In genomic region chr1:231177226-231177625, GRCh38 we compare ENCODE assay signal across 23 cellular contexts. TPM values are rescaled to one million over a fixed set of nuclear protein-coding genes. Genes with fewer than 3 reads are reported as not detected.
DNase-seq lines count a peak whose midpoint lies in the region; TF ChIP-seq lines count a peak whose summit lies in the region.
"Had no signal": no experiment of that assay in that cellular context is flagged by ENCODE, and none has a peak within 500 bp of the region (broad histone marks: within the 10 kb centered on the region; RNA-seq: fewer than 3 reads in every experiment).

No MANE protein-coding gene starts in this region.

- peak overlapping the region; percentile 51 for H3K4me2 ChIP-seq in neural progenitor cell
- H3K4me2 ChIP-seq: A549; BLaER1 treated with 17β-estradiol and CSF1 and Interleukin-3, amounts not matched to agents 10 nM and 100 nM had no signal

- H3K79me2 ChIP-seq in neural progenitor cell (ENCODE audit: low read depth) = no peaks in the 10 kb centered on the region

- peaks cover 3% of the 10 kb centered on the region for H3K27me3 Mint-ChIP-seq in neural progenitor cell (ENCODE audit: insufficient read depth, low read depth)

- H3K36me3 Mint-ChIP-seq in neural progenitor cell = no peaks in the 10 kb centered on the region
- H3K36me3 Mint-ChIP-seq: CD8-positive, alpha-beta T cell had no signal

- H3K9ac ChIP-seq in neural progenitor cell = no peak overlapping the region
- H3K9ac ChIP-seq: BLaER1 treated with 17β-estradiol and CSF1 and Interleukin-3, amounts not matched to agents 10 nM and 100 nM had no signal

- H3K4me3 Mint-ChIP-seq in neural progenitor cell = no peak overlapping the region
- H3K4me3 Mint-ChIP-seq: B cell; CD4-positive, alpha-beta T cell; CD8-positive, alpha-beta T cell had no signal

- H3K36me3 ChIP-seq in neural progenitor cell = no peaks in the 10 kb centered on the region
- H3K36me3 ChIP-seq: BLaER1 treated with 17β-estradiol and CSF1 and Interleukin-3, amounts not matched to agents 10 nM and 100 nM had no signal

- H3K9me3 ChIP-seq in neural progenitor cell (ENCODE audit: low read depth) = no peaks in the 10 kb centered on the region
- H3K9me3 ChIP-seq: A549 had no signal

- DNase-seq in NCI-H1417 (lab: John Stamatoyannopoulos, UW) (peak in 2 of 3 experiments; percentile 2 to 12), NCI-H1417 treated with DMSO at 0.1 percent for 48 hours (lab: John Stamatoyannopoulos, UW) (no peak), NCI-H748 (lab: John Stamatoyannopoulos, UW; ENCODE audit: unreplicated experiment) (peak; percentile 20), NCI-H748 treated with DMSO at 0.1 percent for 48 hours (lab: John Stamatoyannopoulos, UW) (no peak), neural progenitor cell (ENCODE audit: low spot score) (peak; percentile 61), Kasumi-1 (lab: John Stamatoyannopoulos, UW) (no peak)
- DNase-seq: AML-193; CD4-positive, alpha-beta T cell; CD8-positive, alpha-beta T cell; DMS 273 treated with DMSO at 0.1 percent for 48 hours; DMS153; DMS53; DMS79; DND-41; EL; GDM1 had no signal

- H3K4me1 Mint-ChIP-seq in neural progenitor cell = peaks cover 14% of the 10 kb centered on the region
- H3K4me1 Mint-ChIP-seq: B cell had no signal

- no peaks in the 10 kb centered on the region for H3K9me3 Mint-ChIP-seq in neural progenitor cell
- H3K9me3 Mint-ChIP-seq: CD4-positive, alpha-beta T cell; CD8-positive, alpha-beta T cell had no signal

- H3K27ac Mint-ChIP-seq in neural progenitor cell = no peak overlapping the region
- H3K27ac Mint-ChIP-seq: B cell; CD4-positive, alpha-beta T cell; CD8-positive, alpha-beta T cell had no signal

- no peak overlapping the region for H2AFZ ChIP-seq in neural progenitor cell (replicated peaks)

- H3K27ac ChIP-seq in neural progenitor cell = no peak overlapping the region
- H3K27ac ChIP-seq: 22Rv1; A549; BLaER1 treated with 17β-estradiol and CSF1 and Interleukin-3, amounts not matched to agents 10 nM and 100 nM; C4-2B had no signal

- no peaks in the 10 kb centered on the region for H3F3A ChIP-seq in neural progenitor cell (ENCODE audit: low read depth)

- H4K20me1 ChIP-seq in neural progenitor cell (ENCODE audit: low read depth) = no peaks in the 10 kb centered on the region
- H4K20me1 ChIP-seq: BLaER1 treated with 17β-estradiol and CSF1 and Interleukin-3, amounts not matched to agents 10 nM and 100 nM had no signal

- H3K4me3 ChIP-seq in neural progenitor cell = no peak overlapping the region
- H3K4me3 ChIP-seq: A549; BLaER1 treated with 17β-estradiol and CSF1 and Interleukin-3, amounts not matched to agents 10 nM and 100 nM; GM12878 had no signal

- no peak for TF ChIP-seq CTCF in neural progenitor cell (IDR thresholded peaks at IDR 0.05)

- H3K27me3 ChIP-seq in neural progenitor cell = peaks cover 2% of the 10 kb centered on the region
- H3K27me3 ChIP-seq: BLaER1 treated with 17β-estradiol and CSF1 and Interleukin-3, amounts not matched to agents 10 nM and 100 nM had no signal

- H3K4me1 ChIP-seq in neural progenitor cell = peaks cover 19% of the 10 kb centered on the region
- H3K4me1 ChIP-seq: BLaER1 treated with 17β-estradiol and CSF1 and Interleukin-3, amounts not matched to agents 10 nM and 100 nM had no signal

RNA-seq across cellular contexts. Expression of gene TRIM67, which starts 15.4 kb away (rescaled TPM):
- not detected in 2 replicates for total RNA-seq in neural progenitor cell (ENCODE audit: low replicate concordance)
- total RNA-seq: B cell; CD4-positive, alpha-beta T cell; CD8-positive, alpha-beta T cell; G401; GM12878 had no signal

Comparison
In these comparisons a context has a peak if more than half of its experiments do, and no peak if none do; other contexts are left out.
1. DNase-seq: peak in NCI-H1417 (2 of 3), NCI-H748 (single experiment) and neural progenitor cell (single experiment); none in NCI-H1417 treated with DMSO at 0.1 percent for 48 hours (single experiment), NCI-H748 treated with DMSO at 0.1 percent for 48 hours (single experiment) and Kasumi-1 (0 of 2).